In genomic region chr17:49992933-49993422, GRCh38 we compare ENCODE assay signal across 1 cellular context.
TF ChIP-seq lines count a peak whose summit lies in the region.

No MANE protein-coding gene starts in this region.

TF ChIP-seq in GM12878, 131 proteins besides CTCF, POLR2A, EP300 and RAD21:
- TF ChIP-seq, protein P1, sequence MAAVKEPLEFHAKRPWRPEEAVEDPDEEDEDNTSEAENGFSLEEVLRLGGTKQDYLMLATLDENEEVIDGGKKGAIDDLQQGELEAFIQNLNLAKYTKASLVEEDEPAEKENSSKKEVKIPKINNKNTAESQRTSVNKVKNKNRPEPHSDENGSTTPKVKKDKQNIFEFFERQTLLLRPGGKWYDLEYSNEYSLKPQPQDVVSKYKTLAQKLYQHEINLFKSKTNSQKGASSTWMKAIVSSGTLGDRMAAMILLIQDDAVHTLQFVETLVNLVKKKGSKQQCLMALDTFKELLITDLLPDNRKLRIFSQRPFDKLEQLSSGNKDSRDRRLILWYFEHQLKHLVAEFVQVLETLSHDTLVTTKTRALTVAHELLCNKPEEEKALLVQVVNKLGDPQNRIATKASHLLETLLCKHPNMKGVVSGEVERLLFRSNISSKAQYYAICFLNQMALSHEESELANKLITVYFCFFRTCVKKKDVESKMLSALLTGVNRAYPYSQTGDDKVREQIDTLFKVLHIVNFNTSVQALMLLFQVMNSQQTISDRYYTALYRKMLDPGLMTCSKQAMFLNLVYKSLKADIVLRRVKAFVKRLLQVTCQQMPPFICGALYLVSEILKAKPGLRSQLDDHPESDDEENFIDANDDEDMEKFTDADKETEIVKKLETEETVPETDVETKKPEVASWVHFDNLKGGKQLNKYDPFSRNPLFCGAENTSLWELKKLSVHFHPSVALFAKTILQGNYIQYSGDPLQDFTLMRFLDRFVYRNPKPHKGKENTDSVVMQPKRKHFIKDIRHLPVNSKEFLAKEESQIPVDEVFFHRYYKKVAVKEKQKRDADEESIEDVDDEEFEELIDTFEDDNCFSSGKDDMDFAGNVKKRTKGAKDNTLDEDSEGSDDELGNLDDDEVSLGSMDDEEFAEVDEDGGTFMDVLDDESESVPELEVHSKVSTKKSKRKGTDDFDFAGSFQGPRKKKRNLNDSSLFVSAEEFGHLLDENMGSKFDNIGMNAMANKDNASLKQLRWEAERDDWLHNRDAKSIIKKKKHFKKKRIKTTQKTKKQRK (IDR thresholded peaks at IDR 0.05; ENCODE audit: low read depth, low read length) = no peak
- TF ChIP-seq POU2F2 (IDR thresholded peaks at IDR 0.05; ENCODE audit: borderline replicate concordance, low read depth, low read length) = no peak
- no peak for TF ChIP-seq NR2C2 (IDR thresholded peaks at IDR 0.05; ENCODE audit: borderline replicate concordance, control insufficient read depth, insufficient read length, low read depth)
- TF ChIP-seq EGR1 (IDR thresholded peaks at IDR 0.05; ENCODE audit: borderline replicate concordance in 1 of 2, low read depth in 2 of 2, low read length in 2 of 2) = no peak
- no peak for TF ChIP-seq ZBTB11 (CRISPR knock-in tag; IDR thresholded peaks at IDR 0.05)
- no peak for TF ChIP-seq E2F8 (IDR thresholded peaks at IDR 0.05; ENCODE audit: low read depth, partially characterized antibody)
- TF ChIP-seq CHD4 (IDR thresholded peaks at IDR 0.05) = no peak
- no peak for TF ChIP-seq SMAD5 (IDR thresholded peaks at IDR 0.05; ENCODE audit: low read depth)
- no peak for TF ChIP-seq CREM (IDR thresholded peaks at IDR 0.05; ENCODE audit: low read depth)
- TF ChIP-seq MYC (IDR thresholded peaks at IDR 0.05; ENCODE audit: insufficient read depth, insufficient read length, insufficient replicate concordance, low read length, severe bottlenecking) = no peak
- TF ChIP-seq, protein P2, sequence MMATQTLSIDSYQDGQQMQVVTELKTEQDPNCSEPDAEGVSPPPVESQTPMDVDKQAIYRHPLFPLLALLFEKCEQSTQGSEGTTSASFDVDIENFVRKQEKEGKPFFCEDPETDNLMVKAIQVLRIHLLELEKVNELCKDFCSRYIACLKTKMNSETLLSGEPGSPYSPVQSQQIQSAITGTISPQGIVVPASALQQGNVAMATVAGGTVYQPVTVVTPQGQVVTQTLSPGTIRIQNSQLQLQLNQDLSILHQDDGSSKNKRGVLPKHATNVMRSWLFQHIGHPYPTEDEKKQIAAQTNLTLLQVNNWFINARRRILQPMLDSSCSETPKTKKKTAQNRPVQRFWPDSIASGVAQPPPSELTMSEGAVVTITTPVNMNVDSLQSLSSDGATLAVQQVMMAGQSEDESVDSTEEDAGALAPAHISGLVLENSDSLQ (IDR thresholded peaks at IDR 0.05) = no peak
- TF ChIP-seq FOXM1 (IDR thresholded peaks at IDR 0.05; ENCODE audit: low read depth, low read length) = no peak
- TF ChIP-seq SRF (IDR thresholded peaks at IDR 0.05; ENCODE audit: low read depth in 2 of 2, low read length in 2 of 2) = no peak
- no peak for TF ChIP-seq PBX3 (IDR thresholded peaks at IDR 0.05; ENCODE audit: insufficient replicate concordance, low read depth, low read length)
- no peak for TF ChIP-seq RUNX3 (IDR thresholded peaks at IDR 0.05; ENCODE audit: low read length)
- no peak for TF ChIP-seq RCOR1 (conservative IDR thresholded peaks at IDR 0.05; ENCODE audit: low read depth, low read length)
- no peak for TF ChIP-seq MXI1 (IDR thresholded peaks at IDR 0.05; ENCODE audit: low read depth, low read length)
- TF ChIP-seq MTA3 (IDR thresholded peaks at IDR 0.05; ENCODE audit: borderline replicate concordance, low read length) = no peak
- TF ChIP-seq SMC3 (IDR thresholded peaks at IDR 0.05; ENCODE audit: borderline replicate concordance, low read length) = no peak
- no peak for TF ChIP-seq BCL3 (IDR thresholded peaks at IDR 0.05; ENCODE audit: borderline replicate concordance, insufficient read depth, low read depth, low read length, poor library complexity, severe bottlenecking)
